Comparison of ENCODE assay signal across 35 cellular contexts in the genomic region with DNA sequence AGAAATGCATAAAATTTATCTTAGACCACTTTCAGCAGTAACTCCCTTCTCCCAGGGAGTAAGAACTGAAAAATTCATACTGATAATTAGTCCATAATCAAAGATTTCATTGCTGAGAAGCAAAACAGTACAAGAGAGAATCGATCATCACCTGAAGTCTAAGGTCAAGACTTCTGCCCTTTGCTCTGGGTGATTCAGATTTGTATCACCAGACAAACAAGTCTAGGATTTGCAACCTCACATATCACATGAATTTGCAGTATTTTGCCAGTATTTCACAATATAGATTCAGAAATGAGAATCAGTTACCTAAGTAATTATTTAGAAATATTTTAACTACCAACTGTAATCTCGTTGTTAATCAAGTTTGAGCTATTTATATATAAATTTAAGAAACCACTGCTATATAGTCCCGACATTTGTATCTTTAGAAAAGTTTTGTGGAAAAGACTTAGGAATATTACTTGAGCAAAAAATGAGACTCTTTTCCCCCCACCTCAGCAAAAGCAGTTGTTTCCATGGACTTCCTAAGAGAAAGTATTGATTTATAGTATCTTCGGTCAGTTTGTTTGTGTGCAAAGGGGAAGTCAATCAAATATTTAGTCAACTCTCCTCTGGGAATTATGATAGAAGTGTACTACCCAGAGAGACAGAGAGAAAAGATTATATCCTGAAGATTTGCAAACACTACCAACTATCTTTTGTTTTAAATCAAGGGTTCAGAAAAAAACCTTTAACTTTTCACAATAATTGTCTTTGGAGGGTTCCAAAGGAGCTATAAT.
"Had no signal": no experiment of that assay in that cellular context is flagged by ENCODE, and none has a peak within 500 bp of the region (broad histone marks: within the 10 kb centered on the region; RNA-seq: fewer than 3 reads in every experiment).

No MANE protein-coding gene starts in this region.

- H3K36me3 ChIP-seq: MG63 had no signal

- H3K4me3 ChIP-seq: MG63 had no signal

- H3K27me3 ChIP-seq: MG63 had no signal

- DNase-seq: Karpas-422, Kasumi-1, MG63, MM.1S, MV-4-11, NCI-H1048, NCI-H1092, NCI-H1092 treated with DMSO at 0.1 percent for 48 hours, NCI-H1105, NCI-H1105 treated with DMSO at 0.1 percent for 48 hours, NCI-H1417, NCI-H1417 treated with DMSO at 0.1 percent for 48 hours, NCI-H1436, NCI-H1436 treated with DMSO at 0.1 percent for 48 hours, NCI-H146, NCI-H1694, NCI-H1694 treated with DMSO at 0.1 percent for 48 hours, NCI-H187, NCI-H187 treated with DMSO at 0.1 percent for 48 hours, NCI-H1930, NCI-H2029, NCI-H2029 treated with DMSO at 0.1 percent for 48 hours, NCI-H2081, NCI-H2081 treated with DMSO at 0.1 percent for 48 hours, NCI-H2107, NCI-H2171, NCI-H2171 treated with DMSO at 0.1 percent for 48 hours, NCI-H2227 treated with DMSO at 0.1 percent for 48 hours, NCI-H226, NCI-H345, NCI-H446, NCI-H446 treated with DMSO at 0.1 percent for 48 hours, NCI-H510A, NCI-H510A treated with DMSO at 0.1 percent for 48 hours, NCI-H524 had no signal

- H3K9me3 ChIP-seq: MG63 had no signal
